In the genomic region with DNA sequence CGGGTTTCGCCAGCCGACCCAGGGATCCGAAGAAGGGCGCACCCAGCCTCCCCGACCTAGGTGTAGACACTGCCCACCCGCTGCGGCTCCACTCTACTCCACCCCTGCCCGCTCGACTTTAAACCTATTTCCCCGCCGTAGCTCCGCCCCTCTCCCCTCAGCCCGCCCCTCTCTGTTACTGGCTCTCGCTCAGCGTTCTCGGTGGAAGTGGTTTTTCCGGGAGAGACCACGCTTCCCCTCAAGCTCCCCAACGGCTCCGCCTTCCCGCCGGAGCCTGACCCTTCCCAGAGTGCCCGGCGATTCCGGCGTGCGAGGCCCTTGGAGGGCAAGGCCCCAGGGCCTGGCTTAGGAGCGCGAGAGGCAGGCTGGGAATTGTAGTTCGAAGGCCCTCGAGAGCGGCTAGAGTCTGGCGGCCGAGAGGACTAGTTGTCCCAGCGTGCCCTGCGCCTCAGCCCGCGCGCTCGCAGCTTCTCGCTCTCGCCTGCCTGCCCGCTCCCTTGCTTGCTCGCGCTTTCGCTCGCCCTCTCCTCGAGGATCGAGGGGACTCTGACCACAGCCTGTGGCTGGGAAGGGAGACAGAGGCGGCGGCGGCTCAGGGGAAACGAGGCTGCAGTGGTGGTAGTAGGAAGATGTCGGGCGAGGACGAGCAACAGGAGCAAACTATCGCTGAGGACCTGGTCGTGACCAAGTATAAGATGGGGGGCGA, we compare ENCODE assay signal across 8 cellular contexts. TPM values are rescaled to one million over a fixed set of nuclear protein-coding genes. Genes with fewer than 3 reads are reported as not detected.
DNase-seq lines count a peak whose midpoint lies in the region; ATAC-seq and TF ChIP-seq lines count a peak whose summit lies in the region.

A gene (plus strand): TSS at position 451 of the 706 bp plus-strand sequence. CDS start 179 bp downstream, at position 630.

- DNase-seq in GM13977 (ENCODE audit: low spot score) = peak; percentile 95
- DNase-seq in NCI-H1694 (lab: John Stamatoyannopoulos, UW) = peak; percentile 96
- peak; percentile 97 for DNase-seq in amniotic stem cell (lab: John Stamatoyannopoulos, UW)
- DNase-seq in left cardiac atrium = peak; percentile 99
- peak; percentile 96 for DNase-seq in progenitor cell of endocrine pancreas (ENCODE audit: low spot score, unreplicated experiment)
- peak; percentile 97 for DNase-seq in ureter (ENCODE audit: low spot score)

- H3K36me3 Mint-ChIP-seq in T-helper 1 cell treated with Interleukin-12 subunit alpha and Interleukin-12 subunit beta and Interleukin-4 antibody, amounts not matched to agents 30 μg/mL and 1 μg/mL, for 36 hours (ENCODE audit: low read depth) = peaks cover 37% of the 10 kb centered on the region
- peaks cover 28% of the 10 kb centered on the region for H3K36me3 Mint-ChIP-seq in progenitor cell of endocrine pancreas (ENCODE audit: insufficient read depth)

- ATAC-seq in HG02884 (IDR thresholded peaks at IDR 0.05; ENCODE audit: unreplicated experiment) = peak; percentile 93
- ATAC-seq in left cardiac atrium = peak; percentile 98 to 99

- H3K4me3 Mint-ChIP-seq in T-helper 1 cell treated with Interleukin-12 subunit alpha and Interleukin-12 subunit beta and Interleukin-4 antibody, amounts not matched to agents 30 μg/mL and 1 μg/mL, for 36 hours = peak within 1 kb of the TSS; percentile 99
- peak within 1 kb of the TSS; percentile 92 for H3K4me3 Mint-ChIP-seq in progenitor cell of endocrine pancreas (ENCODE audit: low read depth)

- peak within 1 kb of the TSS; percentile 98 for H3K27ac Mint-ChIP-seq in T-helper 1 cell treated with Interleukin-12 subunit alpha and Interleukin-12 subunit beta and Interleukin-4 antibody, amounts not matched to agents 30 μg/mL and 1 μg/mL, for 36 hours
- peak within 1 kb of the TSS; percentile 95 for H3K27ac Mint-ChIP-seq in progenitor cell of endocrine pancreas

- peaks cover 49% of the 10 kb centered on the region for H3K4me1 Mint-ChIP-seq in T-helper 1 cell treated with Interleukin-12 subunit alpha and Interleukin-12 subunit beta and Interleukin-4 antibody, amounts not matched to agents 30 μg/mL and 1 μg/mL, for 36 hours (ENCODE audit: low read depth)
- peaks cover 24% of the 10 kb centered on the region for H3K4me1 Mint-ChIP-seq in progenitor cell of endocrine pancreas (ENCODE audit: low read depth)

- H3K9me3 Mint-ChIP-seq in T-helper 1 cell treated with Interleukin-12 subunit alpha and Interleukin-12 subunit beta and Interleukin-4 antibody, amounts not matched to agents 30 μg/mL and 1 μg/mL, for 36 hours = no peaks in the 10 kb centered on the region
- H3K9me3 Mint-ChIP-seq in progenitor cell of endocrine pancreas (ENCODE audit: low read depth) = no peaks in the 10 kb centered on the region

- TF ChIP-seq CTCF in GM13977 (IDR thresholded peaks at IDR 0.05; ENCODE audit: extremely low read depth, insufficient read depth, missing control alignments) (no peak), progenitor cell of endocrine pancreas (IDR thresholded peaks at IDR 0.05; ENCODE audit: unreplicated experiment) (no peak)

- no peaks in the 10 kb centered on the region for H3K27me3 Mint-ChIP-seq in T-helper 1 cell treated with Interleukin-12 subunit alpha and Interleukin-12 subunit beta and Interleukin-4 antibody, amounts not matched to agents 30 μg/mL and 1 μg/mL, for 36 hours (ENCODE audit: low read depth)
- H3K27me3 Mint-ChIP-seq in progenitor cell of endocrine pancreas = no peaks in the 10 kb centered on the region

- in situ Hi-C loops in GM13977 (cut with MboI; ENCODE audit: low pct_unique_long_range_greater_than_20kb, low sequenced_read_pairs, unreplicated experiment) = no loop called here

- intact Hi-C loops in left cardiac atrium (cut with DNase I) = loop anchor here in 1 of 2 donors (10.0 kb wide), 2 partner anchors 59 to 109 kb away; a partner anchor contains a TSS

RNA-seq across cellular contexts. Expression of the gene that starts here (rescaled TPM):
- total RNA-seq in left cardiac atrium (10 to 100 TPM; 60.4 to 83.9 TPM), progenitor cell of endocrine pancreas (103 and 106 TPM in 2 replicates), ureter (139 TPM)

Comparison
In these comparisons a context has a peak if more than half of its experiments do, and no peak if none do; other contexts are left out.
1. Peak in every context shown above with its lines: DNase-seq and ATAC-seq.